9 cellular contexts compared by ENCODE assay signal in the genomic region with DNA sequence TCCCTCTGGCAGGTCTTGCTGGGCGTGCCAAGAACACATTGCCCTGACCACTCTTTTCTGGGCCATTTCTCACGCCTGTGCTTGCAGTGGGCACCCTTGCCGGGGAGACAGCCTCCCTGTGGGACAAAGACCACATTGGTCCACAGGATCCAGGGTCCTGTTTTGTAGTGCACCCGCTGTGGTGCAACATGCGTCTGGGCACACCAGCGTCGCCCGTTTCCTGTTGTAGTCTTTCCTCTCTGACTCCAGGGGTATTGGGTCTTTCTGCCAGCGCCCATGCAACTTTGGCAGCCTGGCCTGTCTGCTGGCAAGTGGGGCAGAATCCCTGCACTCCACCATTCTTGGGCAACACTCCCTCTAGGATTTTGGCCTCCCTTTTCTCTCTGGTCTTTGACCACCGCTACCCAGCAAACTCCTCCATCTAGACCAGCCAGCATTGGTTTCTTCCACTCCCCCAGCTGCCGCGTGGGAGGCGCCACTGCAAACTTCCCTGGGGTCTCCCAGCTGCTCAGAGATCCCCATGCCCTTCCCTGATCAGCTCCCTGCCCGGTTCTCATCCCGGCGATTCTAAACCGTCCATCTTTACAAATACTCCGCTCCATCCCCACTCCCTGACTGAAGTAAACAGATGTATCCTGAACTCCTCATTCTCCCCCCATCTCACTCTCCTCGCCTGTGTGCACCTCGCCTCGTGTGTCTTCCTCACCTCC. TPM values are rescaled to one million over a fixed set of nuclear protein-coding genes. Genes with fewer than 3 reads are reported as not detected.
DNase-seq lines count a peak whose midpoint lies in the region; ATAC-seq and TF ChIP-seq lines count a peak whose summit lies in the region.
"Had no signal": no experiment of that assay in that cellular context is flagged by ENCODE, and none has a peak within 500 bp of the region (broad histone marks: within the 10 kb centered on the region; RNA-seq: fewer than 3 reads in every experiment).

No MANE protein-coding gene starts in this region.

- no peaks in the 10 kb centered on the region for H3K27me3 Mint-ChIP-seq in activated naive CD8-positive, alpha-beta T cell

- H3K27ac ChIP-seq in HL-60 (replicated peaks), result no peak overlapping the region
- no peak overlapping the region for H3K27ac ChIP-seq in iPS-20b (ENCODE audit: low read length)

- H3K4me3 Mint-ChIP-seq in activated naive CD8-positive, alpha-beta T cell, result peak overlapping the region; percentile 93
- H3K4me3 Mint-ChIP-seq in stimulated activated effector memory CD8-positive, alpha-beta T cell treated with anti-CD3 and anti-CD28 coated beads, Interleukin-12 subunit alpha, Interleukin-12 subunit beta, amount 100 ng/mL, for 72 hours, result peak overlapping the region; percentile 96

- H3K4me3 ChIP-seq in HL-60 (replicated peaks; ENCODE audit: insufficient read depth, low read length) (peak overlapping the region; percentile 99), iPS-20b (ENCODE audit: low read length) (peak overlapping the region; percentile 87)

- no peaks in the 10 kb centered on the region for H3K36me3 Mint-ChIP-seq in activated naive CD8-positive, alpha-beta T cell
- peaks cover 21% of the 10 kb centered on the region for H3K36me3 Mint-ChIP-seq in stimulated activated effector memory CD8-positive, alpha-beta T cell treated with anti-CD3 and anti-CD28 coated beads, Interleukin-12 subunit alpha, Interleukin-12 subunit beta, amount 100 ng/mL, for 72 hours

- DNase-seq in HL-60 (ENCODE audit: low read depth in 1 of 2, low spot score in 1 of 2), result peak in 1 of 2 experiments; percentile 21
- DNase-seq in stimulated activated effector memory CD8-positive, alpha-beta T cell treated with anti-CD3 and anti-CD28 coated beads, Interleukin-12 subunit alpha, Interleukin-12 subunit beta, amount 100 ng/mL, for 72 hours (ENCODE audit: low spot score in 2 of 2), result no peak
- DNase-seq in NCI-H1694 (lab: John Stamatoyannopoulos, UW), result no peak
- DNase-seq in mucosa of gallbladder (ENCODE audit: low spot score), result no peak

- H3K27ac Mint-ChIP-seq in activated naive CD8-positive, alpha-beta T cell, result peak overlapping the region; percentile 16
- peak overlapping the region; percentile 91 for H3K27ac Mint-ChIP-seq in stimulated activated effector memory CD8-positive, alpha-beta T cell treated with anti-CD3 and anti-CD28 coated beads, Interleukin-12 subunit alpha, Interleukin-12 subunit beta, amount 100 ng/mL, for 72 hours

- ATAC-seq in stimulated activated effector memory CD8-positive, alpha-beta T cell treated with anti-CD3 and anti-CD28 coated beads, Interleukin-12 subunit alpha, Interleukin-12 subunit beta, amount 100 ng/mL, for 72 hours, result no peak
- no peak for ATAC-seq in HG03442 (IDR thresholded peaks at IDR 0.05; ENCODE audit: unreplicated experiment)
- ATAC-seq in GM18870 (IDR thresholded peaks at IDR 0.05; ENCODE audit: unreplicated experiment), result no peak

- peaks cover 14% of the 10 kb centered on the region for H3K36me3 ChIP-seq in iPS-20b (ENCODE audit: insufficient read depth, low read depth, low read length)

- no peak for TF ChIP-seq CTCF in HL-60 (IDR thresholded peaks at IDR 0.05; ENCODE audit: insufficient read depth, low read length)

- no peaks in the 10 kb centered on the region for H3K9me3 Mint-ChIP-seq in activated naive CD8-positive, alpha-beta T cell (ENCODE audit: low read depth)
- no peaks in the 10 kb centered on the region for H3K9me3 Mint-ChIP-seq in stimulated activated effector memory CD8-positive, alpha-beta T cell treated with anti-CD3 and anti-CD28 coated beads, Interleukin-12 subunit alpha, Interleukin-12 subunit beta, amount 100 ng/mL, for 72 hours

- H3K4me1 ChIP-seq in iPS-20b (ENCODE audit: insufficient read depth, low read length), result 0 out of 2 replicates have a peak, but pooled peaks cover 4% of the 10 kb centered on the region

- H3K9me3 ChIP-seq in iPS-20b (ENCODE audit: insufficient read depth, low read depth, low read length), result no peaks in the 10 kb centered on the region

- H3K4me1 Mint-ChIP-seq in activated naive CD8-positive, alpha-beta T cell (ENCODE audit: low read depth), result peaks cover 49% of the 10 kb centered on the region
- peaks cover 59% of the 10 kb centered on the region for H3K4me1 Mint-ChIP-seq in stimulated activated effector memory CD8-positive, alpha-beta T cell treated with anti-CD3 and anti-CD28 coated beads, Interleukin-12 subunit alpha, Interleukin-12 subunit beta, amount 100 ng/mL, for 72 hours

- peak overlapping the region; percentile 45; the same call in 1 of the 2 replicates for H3K9ac ChIP-seq in iPS-20b (ENCODE audit: low read depth, low read length)

- H3K27me3 ChIP-seq in HL-60 (ENCODE audit: insufficient read depth, poor library complexity, severe bottlenecking) (no peaks in the 10 kb centered on the region), iPS-20b (ENCODE audit: insufficient read depth, low read length) (peaks cover 17% of the 10 kb centered on the region; the same call in 1 of the 2 replicates)

RNA-seq across cellular contexts. Expression of a gene that starts 1.2 kb away (rescaled TPM):
- total RNA-seq in mucosa of gallbladder, result 96.5 TPM

RNA-seq across cellular contexts. Expression of a gene that starts 12.3 kb away (rescaled TPM):
- 43.4 TPM for total RNA-seq in mucosa of gallbladder

RNA-seq across cellular contexts. Expression of a gene that starts 26.3 kb away (rescaled TPM):
- total RNA-seq in mucosa of gallbladder, result 21.6 TPM

RNA-seq across cellular contexts. Expression of a gene that starts 28.7 kb away (rescaled TPM):
- 0.17 TPM for total RNA-seq in mucosa of gallbladder
- total RNA-seq: HT1080 had no signal
